30 cellular contexts compared by ENCODE assay signal in the genomic region with DNA sequence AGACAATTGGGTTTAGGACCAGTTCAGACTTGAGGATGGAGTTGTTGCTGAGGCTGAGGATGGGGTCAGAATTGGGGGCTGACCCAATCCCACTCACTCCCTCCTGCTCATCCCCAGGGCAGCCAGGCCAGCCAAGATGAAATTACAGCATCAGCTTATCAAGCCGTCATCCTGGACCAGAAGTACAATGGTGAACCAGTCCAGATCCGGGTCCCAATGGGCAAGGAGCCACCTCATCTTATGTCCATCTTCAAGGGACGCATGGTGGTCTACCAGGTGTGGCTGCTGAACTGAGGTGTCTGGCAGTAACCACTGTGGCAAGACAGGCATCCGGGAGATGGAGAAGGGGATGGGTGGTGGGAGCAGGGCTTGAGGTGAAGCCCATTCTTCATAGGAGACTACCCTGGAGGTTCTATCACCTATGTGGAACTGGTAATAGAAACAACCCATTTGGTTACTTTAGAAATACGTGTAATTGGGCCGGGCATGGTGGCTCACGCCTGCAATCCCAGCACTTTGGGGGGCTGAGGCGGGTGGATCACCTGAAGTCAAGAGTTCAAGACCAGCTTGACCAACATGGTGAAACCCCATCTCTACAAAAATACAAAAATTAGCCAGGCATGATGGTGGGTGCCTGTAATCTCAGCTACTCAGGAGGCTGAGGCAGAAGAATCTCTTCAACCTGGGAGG. TPM values are rescaled to one million over a fixed set of nuclear protein-coding genes. Genes with fewer than 3 reads are reported as not detected.
DNase-seq lines count a peak whose midpoint lies in the region; ATAC-seq, FAIRE-seq and TF ChIP-seq lines count a peak whose summit lies in the region.
"Had no signal": no experiment of that assay in that cellular context is flagged by ENCODE, and none has a peak within 500 bp of the region (broad histone marks: within the 10 kb centered on the region; RNA-seq: fewer than 3 reads in every experiment).

No MANE protein-coding gene starts in this region.

- TF ChIP-seq EP300 in HepG2 (IDR thresholded peaks at IDR 0.05; ENCODE audit: low read depth in 2 of 2, low read length in 2 of 2) (no peak), HepG2 (CRISPR knock-in tag; IDR thresholded peaks at IDR 0.05; ENCODE audit: borderline replicate concordance) (no peak)

- TF ChIP-seq POLR2A in HepG2 (IDR thresholded peaks at IDR 0.05; ENCODE audit: insufficient read depth in 1 of 2, low read depth in 2 of 2, low read length in 2 of 2) (peak in 1 of 2 experiments; percentile 49; a peak in 2 of 4 replicates), spleen (IDR thresholded peaks at IDR 0.05) (no peak)

- WGBS in HepG2 (ENCODE audit: low lambda C conversion rate): 98% methylated on average over 8 of the region's 8 CpGs
- WGBS in spleen, 5 donors: 89 to 96% (median 95%) methylated on average over 8 of the region's 8 CpGs

- H3K9ac ChIP-seq in Karpas-422 (ENCODE audit: low read length) (no peak overlapping the region), HepG2 (ENCODE audit: insufficient read depth, low read depth, low read length) (no peak overlapping the region)
- H3K9ac ChIP-seq: GM23248 had no signal

- no peak for TF ChIP-seq CTCF in HepG2 (CRISPR knock-in tag; IDR thresholded peaks at IDR 0.05)
- no peak for TF ChIP-seq CTCF in spleen (IDR thresholded peaks at IDR 0.05 in 8 of 11, conservative IDR thresholded peaks at IDR 0.05 in 3 of 11)
- TF ChIP-seq CTCF in D721Med (IDR thresholded peaks at IDR 0.05; ENCODE audit: insufficient read depth, missing control alignments): no peak

- POLR2A ChIA-PET in HepG2 (lab: Yijun Ruan, JAX): interaction anchor here (2.0 to 6.3 kb wide), 3 partner anchors 11 to 13 kb away, joined by 11 to 59 read pairs (median 27); a partner anchor contains a TSS

- H4K20me1 ChIP-seq in Karpas-422 (ENCODE audit: insufficient read depth, low read depth, low read length): no peaks in the 10 kb centered on the region
- H4K20me1 ChIP-seq in HepG2 (ENCODE audit: insufficient read depth, low read length): no peaks in the 10 kb centered on the region

- no peak overlapping the region for H3K4me3 ChIP-seq in Karpas-422 (ENCODE audit: low read length)
- H3K4me3 ChIP-seq in HepG2 (replicated peaks in 1 of 3; ENCODE audit: insufficient read depth in 1 of 3, low read depth in 2 of 3, low read length in 3 of 3): no peak overlapping the region
- H3K4me3 ChIP-seq in spleen: no peak overlapping the region
- H3K4me3 ChIP-seq: GM23248, HAP-1, MG63, PC-9 had no signal

- H3K27me3 ChIP-seq in Karpas-422 (ENCODE audit: low read length) (no peaks in the 10 kb centered on the region), HepG2 (ENCODE audit: control insufficient read depth in 1 of 2, insufficient read depth in 2 of 2, low read length in 2 of 2) (no peaks in the 10 kb centered on the region), spleen (replicated peaks in 1 of 7) (no peaks in the 10 kb centered on the region)
- H3K27me3 ChIP-seq: MG63 had no signal

- intact Hi-C loops in HepG2 (cut with micrococcal nuclease; ENCODE audit: unreplicated experiment) (no loop called here), spleen (cut with DNase I; ENCODE audit: low total_unique reads) (no loop called here)

- peak; percentile 2 for DNase-seq in GM03348 (ENCODE audit: low spot score)
- peak; percentile 27 for DNase-seq in Karpas-422
- DNase-seq in HepG2 (ENCODE audit: low spot score): no peak
- peak; percentile 35 for DNase-seq in spleen
- DNase-seq in foreskin melanocyte: no peak
- no peak for DNase-seq in D721Med (ENCODE audit: insufficient read length, low spot score)
- DNase-seq: C1 segment of cervical spinal cord; CD4-positive, alpha-beta memory T cell; COR-L47; DMS79; EL; GDM1; GM23248; HFFc6; KBM-7; MG63; NCI-H1105 treated with DMSO at 0.1 percent for 48 hours; NCI-H2029; NCI-H446; NCI-H524 treated with DMSO at 0.1 percent for 48 hours; NCI-H82; NK-92 treated with Interleukin-12 subunit alpha and Interleukin-12 subunit beta, amount 100 ng/mL, for 24 hours; PC-9; Right ventricle myocardium superior had no signal

- H3K4me2 ChIP-seq in Karpas-422 (ENCODE audit: low read depth, low read length, poor library complexity, severe bottlenecking) (no peak overlapping the region), HepG2 (ENCODE audit: low read depth, low read length) (no peak overlapping the region)
- H3K4me2 ChIP-seq: PC-9 had no signal

- H3K27ac ChIP-seq in Karpas-422 (ENCODE audit: low read length) (no peak overlapping the region), HepG2 (ENCODE audit: extremely low read length, insufficient read depth, low read length) (no peak overlapping the region), spleen (no peak overlapping the region)
- H3K27ac ChIP-seq: GM23248, PC-9 had no signal

- H3K4me1 ChIP-seq in Karpas-422 (ENCODE audit: low read length) (no peaks in the 10 kb centered on the region), HepG2 (ENCODE audit: insufficient read depth, low read length) (peaks cover 17% of the 10 kb centered on the region), spleen (peaks cover 0 to under 1% (median 0%) of the 10 kb centered on the region in 6 donors)
- H3K4me1 ChIP-seq: HAP-1 had no signal

- no peaks in the 10 kb centered on the region for H3K9me2 ChIP-seq in Karpas-422 (replicated peaks; ENCODE audit: insufficient read depth, low read length)

- H3K9me3 ChIP-seq in Karpas-422 (ENCODE audit: low read length) (no peaks in the 10 kb centered on the region), HepG2 (ENCODE audit: low read length) (no peaks in the 10 kb centered on the region), spleen (no peaks in the 10 kb centered on the region)
- H3K9me3 ChIP-seq: HAP-1, MG63 had no signal

- FAIRE-seq in HepG2 (lab: Jason Lieb, UNC): no peak
- FAIRE-seq in D721Med (lab: Jason Lieb, UNC): no peak
- FAIRE-seq: GM12891 had no signal

- no peaks in the 10 kb centered on the region for H3K79me2 ChIP-seq in Karpas-422 (ENCODE audit: low read length)
- H3K79me2 ChIP-seq in HepG2 (ENCODE audit: insufficient read depth, low read length): no peaks in the 10 kb centered on the region

- in situ Hi-C loops in HepG2 (cut with HindIII; ENCODE audit: extremely low pct_ligation_motif_present, low pct_unique_long_range_greater_than_20kb): no loop called here

- ATAC-seq in HepG2 (no peak), GM19023 (IDR thresholded peaks at IDR 0.05; ENCODE audit: unreplicated experiment) (no peak)

- no peaks in the 10 kb centered on the region for H3K36me3 ChIP-seq in Karpas-422 (ENCODE audit: insufficient read depth, low read length)
- H3K36me3 ChIP-seq in HepG2 (replicated peaks in 1 of 2; ENCODE audit: control insufficient read depth in 1 of 2, insufficient read depth in 2 of 2, low read length in 2 of 2): peaks cover 58 to 83% of the 10 kb centered on the region in 2 experiments
- no peaks in the 10 kb centered on the region for H3K36me3 ChIP-seq in spleen
- H3K36me3 ChIP-seq: HAP-1, MG63 had no signal

- no TSS peak for BruUV-seq in HepG2 (replicated peaks; lab: Mats Ljungman, UMichigan)

- CTCF ChIA-PET in HepG2 (lab: Yijun Ruan, JAX; ENCODE audit: low intra/inter-chr PET ratio, low total read pairs): no interaction called here

- no peak for TF ChIP-seq RAD21 in HepG2 (CRISPR knock-in tag; IDR thresholded peaks at IDR 0.05)

- H2AFZ ChIP-seq in Karpas-422 (ENCODE audit: low read length): no peak overlapping the region
- no peak overlapping the region for H2AFZ ChIP-seq in HepG2 (ENCODE audit: low read length)
- H2AFZ ChIP-seq: GM23248, PC-9 had no signal

RNA-seq across cellular contexts. Expression of a gene that starts 13.9 kb away (rescaled TPM):
- not detected in 2 replicates for total RNA-seq in Karpas-422 (2014; rRNA removed; shearing (Covaris generic); ENCODE audit: low replicate concordance)
- total RNA-seq in HepG2 (2016; rRNA removed; fragmentation: Illumina TruSeq; extraction: Trizol): 301 and 337 TPM in 2 replicates
- 59.0 and 67.7 TPM in 2 replicates for total RNA-seq in HepG2 (2016; cell fraction: cytosol; rRNA removed; fragmentation: Illumina TruSeq; extraction: Trizol; ENCODE audit: low read depth)
- 281 and 313 TPM in 2 replicates for total RNA-seq in HepG2 (2016; cell fraction: insoluble cytoplasmic fraction; rRNA removed; fragmentation: Illumina TruSeq; extraction: Trizol)
- total RNA-seq in HepG2 (2016; cell fraction: membrane; rRNA removed; fragmentation: Illumina TruSeq; extraction: Trizol): 183 and 224 TPM in 2 replicates
- 188 and 190 TPM in 2 replicates for total RNA-seq in HepG2 (2016; cell fraction: nucleus; rRNA removed; fragmentation: Illumina TruSeq; extraction: Trizol)
- polyA plus RNA-seq in HepG2 (2011; rRNA removed): 287 and 352 TPM in 2 replicates
- 169 and 211 TPM in 2 replicates for polyA plus RNA-seq in HepG2 (2011; cell fraction: cytosol; rRNA removed)
- polyA plus RNA-seq in HepG2 (2011; cell fraction: nucleus; rRNA removed): 756 and 778 TPM in 2 replicates
- 201 and 249 TPM in 2 replicates for polyA plus RNA-seq in HepG2 (2012)
- polyA plus RNA-seq in HepG2 (2016; cell fraction: cytosol; fragmentation: Illumina TruSeq; extraction: Trizol; ENCODE audit: low read depth): 85.6 and 100 TPM in 2 replicates
- polyA plus RNA-seq in HepG2 (2016; cell fraction: insoluble cytoplasmic fraction; fragmentation: Illumina TruSeq; extraction: Trizol; ENCODE audit: low read depth): 215 and 265 TPM in 2 replicates
- polyA plus RNA-seq in HepG2 (2016; cell fraction: membrane; fragmentation: Illumina TruSeq; extraction: Trizol; ENCODE audit: low read depth): 117 and 144 TPM in 2 replicates
- polyA plus RNA-seq in HepG2 (2016; cell fraction: nucleus; fragmentation: Illumina TruSeq; extraction: Trizol; ENCODE audit: insufficient read depth, low read depth): 336 and 399 TPM in 2 replicates
- 0.19 and 699 TPM in 2 replicates for polyA minus RNA-seq in HepG2 (2011; rRNA and poly(A)+ RNA removed; ENCODE audit: low replicate concordance)
- 138 and 156 TPM in 2 replicates for polyA minus RNA-seq in HepG2 (2011; cell fraction: cytosol; rRNA and poly(A)+ RNA removed)
- 112 and 120 TPM in 2 replicates for polyA minus RNA-seq in HepG2 (2011; cell fraction: nucleus; rRNA and poly(A)+ RNA removed)
- under 1 TPM in 3 of 7 donors, not detected in 4; 0.17 to 0.72 (median 0.38) TPM for total RNA-seq in spleen
- under 1 TPM; 0.04 to 0.19 (median 0.06) TPM for polyA plus RNA-seq in spleen
- total RNA-seq: A673; CD4-positive, alpha-beta memory T cell; GM23248; HFFc6; PC-9; Right ventricle myocardium superior; RPMI7951 had no signal
- polyA plus RNA-seq: CD4-positive, alpha-beta memory T cell; GM23248 had no signal

RNA-seq across cellular contexts. Expression of a gene that starts 33.2 kb away (rescaled TPM):
- 46.3 and 72.6 TPM in 2 replicates for total RNA-seq in Karpas-422 (2014; rRNA removed; shearing (Covaris generic); ENCODE audit: low replicate concordance)
- total RNA-seq in HepG2 (2016; rRNA removed; fragmentation: Illumina TruSeq; extraction: Trizol) (78.5 and 91.0 TPM in 2 replicates), spleen (100 to 1,000 TPM; 114 to 184 (median 163) TPM)
- total RNA-seq in HepG2 (2016; cell fraction: cytosol; rRNA removed; fragmentation: Illumina TruSeq; extraction: Trizol; ENCODE audit: low read depth): 61.6 and 62.5 TPM in 2 replicates
- total RNA-seq in HepG2 (2016; cell fraction: insoluble cytoplasmic fraction; rRNA removed; fragmentation: Illumina TruSeq; extraction: Trizol): 72.7 and 92.2 TPM in 2 replicates
- total RNA-seq in HepG2 (2016; cell fraction: membrane; rRNA removed; fragmentation: Illumina TruSeq; extraction: Trizol): 98.7 and 108 TPM in 2 replicates
- 63.4 and 77.8 TPM in 2 replicates for total RNA-seq in HepG2 (2016; cell fraction: nucleus; rRNA removed; fragmentation: Illumina TruSeq; extraction: Trizol)
- polyA plus RNA-seq in HepG2 (2011; rRNA removed) (268 and 270 TPM in 2 replicates), spleen (100 to 1,000 TPM in 1 of 3 donors, 10 to 100 TPM in 2; 65.6 to 114 (median 72.4) TPM)
- 216 and 257 TPM in 2 replicates for polyA plus RNA-seq in HepG2 (2011; cell fraction: cytosol; rRNA removed)
- polyA plus RNA-seq in HepG2 (2011; cell fraction: nucleus; rRNA removed): 595 and 749 TPM in 2 replicates
- polyA plus RNA-seq in HepG2 (2012): 72.7 and 87.5 TPM in 2 replicates
- 60.8 and 65.7 TPM in 2 replicates for polyA plus RNA-seq in HepG2 (2016; cell fraction: cytosol; fragmentation: Illumina TruSeq; extraction: Trizol; ENCODE audit: low read depth)
- 106 and 117 TPM in 2 replicates for polyA plus RNA-seq in HepG2 (2016; cell fraction: insoluble cytoplasmic fraction; fragmentation: Illumina TruSeq; extraction: Trizol; ENCODE audit: low read depth)
- polyA plus RNA-seq in HepG2 (2016; cell fraction: membrane; fragmentation: Illumina TruSeq; extraction: Trizol; ENCODE audit: low read depth): 114 and 123 TPM in 2 replicates
- polyA plus RNA-seq in HepG2 (2016; cell fraction: nucleus; fragmentation: Illumina TruSeq; extraction: Trizol; ENCODE audit: insufficient read depth, low read depth): 131 and 137 TPM in 2 replicates
- polyA minus RNA-seq in HepG2 (2011; rRNA and poly(A)+ RNA removed; ENCODE audit: low replicate concordance): 139 and 364 TPM in 2 replicates
- polyA minus RNA-seq in HepG2 (2011; cell fraction: cytosol; rRNA and poly(A)+ RNA removed): 88.3 and 92.0 TPM in 2 replicates
- polyA minus RNA-seq in HepG2 (2011; cell fraction: nucleus; rRNA and poly(A)+ RNA removed): 159 and 160 TPM in 2 replicates

RNA-seq across cellular contexts. Expression of a gene that starts 50.7 kb away (rescaled TPM):
- total RNA-seq in Karpas-422 (2014; rRNA removed; shearing (Covaris generic); ENCODE audit: low replicate concordance): 1.9 TPM in 1 of 2 replicates, not detected in the other
- 0.21 and 0.33 TPM in 2 replicates for total RNA-seq in HepG2 (2016; rRNA removed; fragmentation: Illumina TruSeq; extraction: Trizol)
- total RNA-seq in HepG2 (2016; cell fraction: cytosol; rRNA removed; fragmentation: Illumina TruSeq; extraction: Trizol; ENCODE audit: low read depth): 0.26 and 0.51 TPM in 2 replicates
- 0.18 and 0.22 TPM in 2 replicates for total RNA-seq in HepG2 (2016; cell fraction: insoluble cytoplasmic fraction; rRNA removed; fragmentation: Illumina TruSeq; extraction: Trizol)
- 0.31 TPM in 2 replicates for total RNA-seq in HepG2 (2016; cell fraction: membrane; rRNA removed; fragmentation: Illumina TruSeq; extraction: Trizol)
- total RNA-seq in HepG2 (2016; cell fraction: nucleus; rRNA removed; fragmentation: Illumina TruSeq; extraction: Trizol): 0.19 and 0.71 TPM in 2 replicates
- 2.3 and 2.5 TPM in 2 replicates for polyA plus RNA-seq in HepG2 (2011; rRNA removed)
- polyA plus RNA-seq in HepG2 (2011; cell fraction: cytosol; rRNA removed): 1.1 and 1.2 TPM in 2 replicates
- 11.6 and 19.0 TPM in 2 replicates for polyA plus RNA-seq in HepG2 (2011; cell fraction: nucleus; rRNA removed)
- polyA plus RNA-seq in HepG2 (2012): 1.5 and 3.8 TPM in 2 replicates
- 0.26 and 0.40 TPM in 2 replicates for polyA plus RNA-seq in HepG2 (2016; cell fraction: cytosol; fragmentation: Illumina TruSeq; extraction: Trizol; ENCODE audit: low read depth)
- 0.09 and 0.23 TPM in 2 replicates for polyA plus RNA-seq in HepG2 (2016; cell fraction: insoluble cytoplasmic fraction; fragmentation: Illumina TruSeq; extraction: Trizol; ENCODE audit: low read depth)
- polyA plus RNA-seq in HepG2 (2016; cell fraction: membrane; fragmentation: Illumina TruSeq; extraction: Trizol; ENCODE audit: low read depth): 0.26 and 0.42 TPM in 2 replicates
- 0.23 and 0.79 TPM in 2 replicates for polyA plus RNA-seq in HepG2 (2016; cell fraction: nucleus; fragmentation: Illumina TruSeq; extraction: Trizol; ENCODE audit: insufficient read depth, low read depth)
- polyA minus RNA-seq in HepG2 (2011; rRNA and poly(A)+ RNA removed; ENCODE audit: low replicate concordance): 0.14 and 2.9 TPM in 2 replicates
- 0.35 and 1.5 TPM in 2 replicates for polyA minus RNA-seq in HepG2 (2011; cell fraction: cytosol; rRNA and poly(A)+ RNA removed)
- polyA minus RNA-seq in HepG2 (2011; cell fraction: nucleus; rRNA and poly(A)+ RNA removed): 3.7 and 5.4 TPM in 2 replicates
- 100 to 1,000 TPM in 4 of 7 donors, 10 to 100 TPM in 3; 63.5 to 576 (median 167) TPM for total RNA-seq in spleen
- 10 to 100 TPM in 2 of 3 donors, 1 to 10 TPM in 1; 6.2 to 67.0 (median 38.6) TPM for polyA plus RNA-seq in spleen
- total RNA-seq: GM23248, SK-MEL-5 had no signal

Comparison
In these comparisons a context has a peak if more than half of its experiments do, and no peak if none do; other contexts are left out.
1. DNase-seq: peak in GM03348 (single experiment), Karpas-422 (single experiment) and spleen (single experiment); none in HepG2 (single experiment), foreskin melanocyte (single experiment) and D721Med (single experiment).
2. RNA of a gene that starts 13.9 kb away (total RNA-seq): 59.0 to 337 TPM in HepG2; 0.17 to 0.72 TPM in spleen and not detected in Karpas-422; every median in the first group is over 10 times any median in the second.
3. RNA of a gene that starts 50.7 kb away (total RNA-seq): 63.5 to 576 TPM in spleen; 0.18 to 0.71 TPM in HepG2 and 1.9 TPM in Karpas-422; every median in the first group is over 10 times any median in the second.